ENCODE assay signal across 7 cellular contexts in the genomic region with DNA sequence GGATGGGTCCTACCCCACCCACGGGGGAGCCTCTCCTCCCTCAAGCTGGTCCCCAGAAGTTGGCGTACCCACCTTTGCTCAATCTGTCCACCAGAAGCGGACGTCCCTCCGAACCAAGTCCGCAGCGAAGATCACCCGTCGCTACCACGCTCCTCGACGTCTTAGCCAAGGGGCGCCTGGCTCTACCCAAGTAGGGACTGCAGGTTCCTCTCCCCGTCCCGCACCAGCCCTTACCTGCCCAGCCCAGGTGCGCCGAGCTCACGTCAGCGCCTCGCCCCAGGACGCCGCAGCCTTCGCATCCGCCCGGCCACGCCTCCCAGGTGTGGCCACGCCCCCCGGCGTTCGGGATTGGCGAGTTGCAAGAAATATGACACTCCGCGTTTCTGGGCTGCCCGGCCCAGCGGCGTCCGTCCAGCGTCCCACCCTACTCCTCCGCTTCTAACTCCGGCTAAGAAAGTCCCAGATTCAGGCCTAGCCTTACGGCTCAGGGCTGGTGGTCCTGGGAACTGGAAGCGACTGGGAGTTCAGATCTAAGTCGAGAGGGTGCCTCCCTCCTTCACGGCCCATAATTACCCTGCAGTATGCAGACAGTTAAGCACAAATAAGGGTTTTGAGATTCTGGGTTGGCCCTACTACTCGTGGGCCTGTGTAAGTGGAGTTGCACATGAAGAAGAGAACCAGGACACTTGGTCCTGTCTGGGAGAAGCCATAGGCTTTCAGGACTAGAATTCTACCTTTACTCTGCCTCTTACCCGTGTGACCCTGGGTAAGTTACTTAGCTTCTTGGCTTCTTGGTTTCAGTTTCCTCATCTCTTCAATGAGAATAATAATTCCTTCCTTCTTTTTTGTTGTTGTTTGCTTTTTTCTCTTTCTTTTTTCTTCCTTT. TPM values are rescaled to one million over a fixed set of nuclear protein-coding genes. Genes with fewer than 3 reads are reported as not detected.
A peak's percentile ranks its signal among the peaks of the same experiment; 100 is the strongest.
DNase-seq lines count a peak whose midpoint lies in the region; ATAC-seq and TF ChIP-seq lines count a peak whose summit lies in the region.

A gene (minus strand): TSS at position 268 of the 886 bp plus-strand sequence. CDS start 4,729 bp downstream, outside the sequence.

- H3K4me3 ChIP-seq in OCI-LY1 (ENCODE audit: low read depth, low read length, poor library complexity, severe bottlenecking) (peak within 1 kb of the TSS; percentile 57), parathyroid adenoma (ENCODE audit: low read depth, low read length) (peak within 1 kb of the TSS; percentile 77), upper lobe of right lung (peak within 1 kb of the TSS; percentile 52)

- H3K27ac ChIP-seq in OCI-LY1 (ENCODE audit: low read depth, low read length, poor library complexity, severe bottlenecking) (no peak within 1 kb of the TSS), parathyroid adenoma (peak within 1 kb of the TSS; percentile 72), upper lobe of right lung (peak within 1 kb of the TSS; percentile 71)

- H2AFZ ChIP-seq in OCI-LY1 (ENCODE audit: low read length) (peak within 1 kb of the TSS; percentile 39), parathyroid adenoma (peak within 1 kb of the TSS; percentile 98)

- no peaks in the 10 kb centered on the region for H3K36me3 Mint-ChIP-seq in glutamatergic neuron (ENCODE audit: unreplicated experiment)

- peaks cover 7% of the 10 kb centered on the region for H3K27me3 Mint-ChIP-seq in glutamatergic neuron (ENCODE audit: unreplicated experiment)

- H3K4me2 ChIP-seq in OCI-LY1 (ENCODE audit: low read length), result peak within 1 kb of the TSS; percentile 70
- H3K4me2 ChIP-seq in parathyroid adenoma (ENCODE audit: low read length), result peak within 1 kb of the TSS; percentile 90

- H3K79me2 ChIP-seq in OCI-LY1 (ENCODE audit: insufficient read depth, low read length), result no peaks in the 10 kb centered on the region
- H3K79me2 ChIP-seq in parathyroid adenoma, result peaks cover 4% of the 10 kb centered on the region

- H3K9ac ChIP-seq in OCI-LY1 (ENCODE audit: low read length) (peak within 1 kb of the TSS; percentile 51), parathyroid adenoma (peak within 1 kb of the TSS; percentile 53)

- H3K36me3 ChIP-seq in OCI-LY1 (ENCODE audit: insufficient read depth, low read length) (no peaks in the 10 kb centered on the region), parathyroid adenoma (ENCODE audit: control insufficient read depth, insufficient read depth, low read length) (no peaks in the 10 kb centered on the region), upper lobe of right lung (no peaks in the 10 kb centered on the region)

- peaks cover 5% of the 10 kb centered on the region for H3K4me1 Mint-ChIP-seq in glutamatergic neuron (ENCODE audit: low read depth, unreplicated experiment)

- H3K9me3 Mint-ChIP-seq in glutamatergic neuron (ENCODE audit: unreplicated experiment), result no peaks in the 10 kb centered on the region

- peak; percentile 67 for DNase-seq in activated naive CD4-positive, alpha-beta T cell treated with anti-CD3 and anti-CD28 coated beads, Interleukin-2, amount 50 U/mL, for 16 hours
- DNase-seq in glutamatergic neuron (peak; percentile 74), upper lobe of right lung (peak; percentile 97)

- H3F3A ChIP-seq in OCI-LY1 (ENCODE audit: insufficient read depth, low read length), result no peaks in the 10 kb centered on the region

- ATAC-seq in GM19035 (IDR thresholded peaks at IDR 0.05; ENCODE audit: unreplicated experiment) (peak; percentile 90), HG03280 (IDR thresholded peaks at IDR 0.05; ENCODE audit: unreplicated experiment) (peak; percentile 94), upper lobe of right lung (peak; percentile 97)

- no peak within 1 kb of the TSS for H3K27ac Mint-ChIP-seq in glutamatergic neuron (ENCODE audit: unreplicated experiment)

- H3K4me3 Mint-ChIP-seq in glutamatergic neuron (ENCODE audit: unreplicated experiment), result peak within 1 kb of the TSS; percentile 80

- intact Hi-C loops in upper lobe of right lung (cut with DNase I), result no loop called here

- H3K27me3 ChIP-seq in OCI-LY1 (ENCODE audit: insufficient read depth, low read length) (no peaks in the 10 kb centered on the region), parathyroid adenoma (ENCODE audit: control insufficient read depth, insufficient read depth, low read length) (no peaks in the 10 kb centered on the region), upper lobe of right lung (no peaks in the 10 kb centered on the region)

- H3K9me3 ChIP-seq in OCI-LY1 (ENCODE audit: low read length) (no peaks in the 10 kb centered on the region), parathyroid adenoma (ENCODE audit: control insufficient read depth, low read length) (no peaks in the 10 kb centered on the region), upper lobe of right lung (no peaks in the 10 kb centered on the region)

- H3K4me1 ChIP-seq in OCI-LY1 (ENCODE audit: insufficient read depth, low read length, severe bottlenecking) (peaks cover 4% of the 10 kb centered on the region), parathyroid adenoma (peaks cover 10% of the 10 kb centered on the region), upper lobe of right lung (peaks cover 4% of the 10 kb centered on the region)

- no peaks in the 10 kb centered on the region for H3K9me2 ChIP-seq in OCI-LY1 (ENCODE audit: low read depth, low read length)

- TF ChIP-seq CTCF in OCI-LY1 (IDR thresholded peaks at IDR 0.05; ENCODE audit: low read length) (no peak), glutamatergic neuron (IDR thresholded peaks at IDR 0.05; ENCODE audit: partially characterized antibody, unreplicated experiment) (no peak), parathyroid adenoma (IDR thresholded peaks at IDR 0.05) (no peak), upper lobe of right lung (IDR thresholded peaks at IDR 0.05) (no peak)

- H4K20me1 ChIP-seq in OCI-LY1 (ENCODE audit: insufficient read depth, low read length), result no peaks in the 10 kb centered on the region

RNA-seq across cellular contexts. Expression of the gene that starts here (rescaled TPM):
- total RNA-seq in glutamatergic neuron (ENCODE audit: unreplicated experiment) (0.47 TPM), upper lobe of right lung (17.9 TPM)

Comparison
In these comparisons a context has a peak if more than half of its experiments do, and no peak if none do; other contexts are left out.
1. RNA of the gene that starts here (total RNA-seq): 17.9 TPM in upper lobe of right lung (single experiment); 0.47 TPM in glutamatergic neuron (single experiment); every median in the first group is over 10 times any median in the second.
2. Peak in DNase-seq in glutamatergic neuron; RNA of the gene not detected or under 1 TPM.
3. Peak in every context shown above with its lines, with median percentiles within 50 percentile points of each other: ATAC-seq, H3K4me3 ChIP-seq and DNase-seq.